In genomic region chr11:108788565-108789199, GRCh38 we compare ENCODE assay signal across 9 cellular contexts.
DNase-seq lines count a peak whose midpoint lies in the region; ATAC-seq, FAIRE-seq and TF ChIP-seq lines count a peak whose summit lies in the region.
"Had no signal": no experiment of that assay in that cellular context is flagged by ENCODE, and none has a peak within 500 bp of the region (broad histone marks: within the 10 kb centered on the region; RNA-seq: fewer than 3 reads in every experiment).

No MANE protein-coding gene starts in this region.

- H3K9me3 ChIP-seq in Caco-2 (no peaks in the 10 kb centered on the region), PC-3 (ENCODE audit: low read length) (no peaks in the 10 kb centered on the region), heart right ventricle (peaks cover 0 to 10% (median 0%) of the 10 kb centered on the region in 11 donors), tibial artery (no peaks in the 10 kb centered on the region)

- H3K4me1 Mint-ChIP-seq in Caco-2 (ENCODE audit: low read depth, unreplicated experiment), result peaks cover 12% of the 10 kb centered on the region

- CTCF ChIA-PET in Caco-2 (lab: Charles Lee) (interaction anchor here (2.0 kb wide), 1 partner anchor 82 kb away, joined by 15 read pairs; no protein-coding TSS in a partner anchor), PC-3 (lab: Charles Lee) (interaction anchor here (0.5 to 0.6 kb wide), 2 partner anchors 13 to 523 kb away, joined by 4 to 8 read pairs; no protein-coding TSS in a partner anchor)

- FAIRE-seq in RCC 7860 (lab: Jason Lieb, UNC), result no peak

- WGBS in heart right ventricle, 2 donors, result 80 to 82% methylated on average over 5 of the region's 5 CpGs

- no peaks in the 10 kb centered on the region for H3K27me3 Mint-ChIP-seq in Caco-2 (ENCODE audit: insufficient read depth, unreplicated experiment)
- H3K27me3 Mint-ChIP-seq: central memory CD8-positive, alpha-beta T cell had no signal

- no peak overlapping the region for H3K4me3 Mint-ChIP-seq in Caco-2 (ENCODE audit: unreplicated experiment)
- H3K4me3 Mint-ChIP-seq: central memory CD8-positive, alpha-beta T cell had no signal

- H2AFZ ChIP-seq in PC-3 (ENCODE audit: low read length), result no peak overlapping the region

- POLR2A ChIA-PET in Caco-2 (lab: Charles Lee), result no interaction called here
- POLR2A ChIA-PET in PC-3 (lab: Charles Lee; ENCODE audit: unreplicated experiment), result no interaction called here

- no peaks in the 10 kb centered on the region for H3F3A ChIP-seq in PC-3 (ENCODE audit: low read length, unreplicated experiment)

- H3K4me2 ChIP-seq in PC-3 (ENCODE audit: low read length), result no peak overlapping the region

- no peak overlapping the region for H3K9ac ChIP-seq in PC-3 (ENCODE audit: low read length)

- intact Hi-C loops in Caco-2 (cut with micrococcal nuclease; ENCODE audit: unreplicated experiment), result loop anchor here (1.0 to 5.0 kb wide), 2 partner anchors 83 to 91 kb away; no protein-coding TSS in a partner anchor
- intact Hi-C loops in PC-3 (cut with micrococcal nuclease), result loop anchor here (5.0 kb wide), 1 partner anchor 84 kb away; no protein-coding TSS in a partner anchor
- intact Hi-C loops in heart right ventricle (cut with DNase I), result no loop called here
- intact Hi-C loops in tibial artery (cut with DNase I; ENCODE audit: low total_unique reads), result no loop called here

- no peaks in the 10 kb centered on the region for H3K9me3 Mint-ChIP-seq in Caco-2 (ENCODE audit: unreplicated experiment)
- H3K9me3 Mint-ChIP-seq: central memory CD8-positive, alpha-beta T cell had no signal

- H3K27ac ChIP-seq in PC-3 (ENCODE audit: low read length) (no peak overlapping the region), heart right ventricle (no peak overlapping the region), tibial artery (no peak overlapping the region)

- peaks cover 61% of the 10 kb centered on the region for H3K79me2 ChIP-seq in PC-3 (ENCODE audit: low read length)

- H3K36me3 Mint-ChIP-seq in Caco-2 (ENCODE audit: insufficient read depth, unreplicated experiment), result no peaks in the 10 kb centered on the region

- H3K9me2 ChIP-seq in PC-3 (replicated peaks; ENCODE audit: low read length), result no peaks in the 10 kb centered on the region

- H3K27me3 ChIP-seq in Caco-2 (replicated peaks; ENCODE audit: control insufficient read depth, insufficient read depth, low read length) (no peaks in the 10 kb centered on the region), PC-3 (ENCODE audit: low read length) (no peaks in the 10 kb centered on the region), heart right ventricle (no peaks in the 10 kb centered on the region), tibial artery (no peaks in the 10 kb centered on the region)

- TF ChIP-seq CTCF in Caco-2 (IDR thresholded peaks at IDR 0.05; ENCODE audit: insufficient read depth in 1 of 2, low read depth in 1 of 2, low read length in 1 of 2, severe bottlenecking in 1 of 2, unreplicated experiment in 1 of 2) (peak; percentile 54 to 56), PC-3 (conservative IDR thresholded peaks at IDR 0.05; ENCODE audit: low read depth, low read length) (peak; percentile 73), heart right ventricle (IDR thresholded peaks at IDR 0.05) (peak in 7 of 9 donors; percentile 22 to 48 (median 41)), tibial artery (IDR thresholded peaks at IDR 0.05) (no peak)

- H3K27ac Mint-ChIP-seq in Caco-2 (ENCODE audit: unreplicated experiment), result no peak overlapping the region

- H3K4me1 ChIP-seq in Caco-2, result peaks cover 10% of the 10 kb centered on the region
- H3K4me1 ChIP-seq in PC-3 (ENCODE audit: insufficient read depth, low read length), result peaks cover 11% of the 10 kb centered on the region; the same call in 1 of the 2 replicates
- peaks cover 0 to 14% (median 5%) of the 10 kb centered on the region in 9 donors for H3K4me1 ChIP-seq in heart right ventricle
- no peaks in the 10 kb centered on the region for H3K4me1 ChIP-seq in tibial artery

- H4K20me1 ChIP-seq in PC-3 (ENCODE audit: low read length), result peaks cover 22% of the 10 kb centered on the region; the same call in 1 of the 2 replicates

- DNase-seq in Caco-2 (peak in 1 of 2 experiments; percentile 42), PC-3 (peak; percentile 63), heart right ventricle (peak in 1 of 2 donors; percentile 6), RCC 7860 (ENCODE audit: low spot score) (no peak), tibial artery (no peak)

- no TSS peak for BruUV-seq in Caco-2 (replicated peaks; lab: Mats Ljungman, UMichigan)
- BruUV-seq in PC-3 (replicated peaks; lab: Mats Ljungman, UMichigan), result no TSS peak

- peak; percentile 66 for ATAC-seq in GM21723 (IDR thresholded peaks at IDR 0.05; ENCODE audit: unreplicated experiment)
- ATAC-seq in PC-3, result peak; percentile 71
- ATAC-seq in heart right ventricle, result peak in 3 of 8 donors; percentile 17 to 62 (median 42)
- no peak for ATAC-seq in HG03108 (IDR thresholded peaks at IDR 0.05; ENCODE audit: unreplicated experiment)
- ATAC-seq in HG03521 (IDR thresholded peaks at IDR 0.05; ENCODE audit: unreplicated experiment), result no peak

- no peaks in the 10 kb centered on the region for H3K36me3 ChIP-seq in Caco-2 (ENCODE audit: control insufficient read depth, insufficient read depth, low read length)
- H3K36me3 ChIP-seq in PC-3 (ENCODE audit: low read depth, low read length), result no peaks in the 10 kb centered on the region
- H3K36me3 ChIP-seq in heart right ventricle, result no peaks in the 10 kb centered on the region
- no peaks in the 10 kb centered on the region for H3K36me3 ChIP-seq in tibial artery

- H3K4me3 ChIP-seq in Caco-2 (ENCODE audit: low read depth, low read length) (no peak overlapping the region), PC-3 (ENCODE audit: low read length) (no peak overlapping the region), heart right ventricle (no peak overlapping the region), tibial artery (no peak overlapping the region)

Comparison
In these comparisons a context has a peak if more than half of its experiments do, and no peak if none do; other contexts are left out.
1. CTCF ChIP-seq: peak in Caco-2 (2 of 2), PC-3 (single experiment) and heart right ventricle (7 of 9); none in tibial artery (0 of 2).
2. ATAC-seq: peak in GM21723 (single experiment) and PC-3 (single experiment); none in HG03108 (single experiment) and HG03521 (single experiment).
3. intact Hi-C loops: an anchor here in Caco-2 (1.0 to 5.0 kb wide) and PC-3 (5.0 kb wide); none called in heart right ventricle and tibial artery.